ENCODE assay signal across 9 cellular contexts in genomic region chr2:216491757-216492635, GRCh38. TPM values are rescaled to one million over a fixed set of nuclear protein-coding genes. Genes with fewer than 3 reads are reported as not detected.
DNase-seq lines count a peak whose midpoint lies in the region; ATAC-seq and TF ChIP-seq lines count a peak whose summit lies in the region.
"Had no signal": no experiment of that assay in that cellular context is flagged by ENCODE, and none has a peak within 500 bp of the region (broad histone marks: within the 10 kb centered on the region; RNA-seq: fewer than 3 reads in every experiment).

No MANE protein-coding gene starts in this region.

- POLR2A ChIA-PET in HEK293T (lab: Yijun Ruan, JAX), result interaction anchor here (1.2 kb wide), 1 partner anchor 13 kb away, joined by 3 read pairs; no protein-coding TSS in a partner anchor

- H3K27ac ChIP-seq in hepatocyte, result peak overlapping the region; percentile 60

- H4K20me1 ChIP-seq in hepatocyte (ENCODE audit: insufficient read depth, poor library complexity, severe bottlenecking), result no peaks in the 10 kb centered on the region

- no peaks in the 10 kb centered on the region for H3K27me3 ChIP-seq in hepatocyte

- no peaks in the 10 kb centered on the region for H3K36me3 ChIP-seq in hepatocyte (replicated peaks; ENCODE audit: insufficient read depth, low read depth)

- H3K4me2 ChIP-seq in hepatocyte, result no peak overlapping the region

- DNase-seq in GM13977 (ENCODE audit: low spot score) (peak; percentile 36), hepatocyte (ENCODE audit: low spot score) (no peak), DMS53 (lab: John Stamatoyannopoulos, UW) (no peak), HEK293T (ENCODE audit: extremely low spot score) (no peak), NCI-H128 (lab: John Stamatoyannopoulos, UW; ENCODE audit: unreplicated experiment) (no peak)
- DNase-seq in central memory CD4-positive, alpha-beta T cell, result no peak
- DNase-seq: Right ventricle myocardium superior had no signal

- H3K4me3 ChIP-seq in hepatocyte, result no peak overlapping the region

- H3K9me2 ChIP-seq in hepatocyte (replicated peaks; ENCODE audit: insufficient read depth), result no peaks in the 10 kb centered on the region

- H3K9me3 ChIP-seq in hepatocyte (ENCODE audit: low read depth), result no peaks in the 10 kb centered on the region

- TF ChIP-seq CTCF in GM13977 (IDR thresholded peaks at IDR 0.05; ENCODE audit: extremely low read depth, insufficient read depth, missing control alignments) (no peak), hepatocyte (IDR thresholded peaks at IDR 0.05; ENCODE audit: poor library complexity) (no peak)

- 63% methylated on average over 10 of the region's 10 CpGs for WGBS in hepatocyte (ENCODE audit: low lambda C conversion rate, missing lambda C conversion rate)

- H3K79me2 ChIP-seq in hepatocyte, result no peaks in the 10 kb centered on the region

- in situ Hi-C loops in GM13977 (cut with MboI; ENCODE audit: low pct_unique_long_range_greater_than_20kb, low sequenced_read_pairs, unreplicated experiment), result no loop called here

- H3K4me1 ChIP-seq in hepatocyte (ENCODE audit: insufficient read depth), result peaks cover 13% of the 10 kb centered on the region

- ATAC-seq in GM21576 (IDR thresholded peaks at IDR 0.05; ENCODE audit: unreplicated experiment) (peak; percentile 84), HG03571 (IDR thresholded peaks at IDR 0.05; ENCODE audit: unreplicated experiment) (peak; percentile 90)

- CTCF ChIA-PET in HEK293T (lab: Yijun Ruan, JAX), result no interaction called here

- no peak overlapping the region for H2AFZ ChIP-seq in hepatocyte

TF ChIP-seq in HEK293T, 16 proteins besides CTCF, POLR2A, EP300 and RAD21:
- TF ChIP-seq BHLHE40 (IDR thresholded peaks at IDR 0.05; ENCODE audit: borderline replicate concordance), result no peak
- TF ChIP-seq CTBP1 (IDR thresholded peaks at IDR 0.05; ENCODE audit: borderline replicate concordance), result no peak
- TF ChIP-seq HDGF (IDR thresholded peaks at IDR 0.05; ENCODE audit: borderline replicate concordance), result no peak
- TF ChIP-seq NFRKB (IDR thresholded peaks at IDR 0.05), result no peak
- no peak for TF ChIP-seq ZNF384 (IDR thresholded peaks at IDR 0.05)
- no peak for TF ChIP-seq L3MBTL2 (conservative IDR thresholded peaks at IDR 0.05)
- no peak for TF ChIP-seq ELF4 (IDR thresholded peaks at IDR 0.05)
- no peak for TF ChIP-seq SUZ12 (IDR thresholded peaks at IDR 0.05)
- TF ChIP-seq TARDBP (IDR thresholded peaks at IDR 0.05), result no peak

RNA-seq across cellular contexts. Expression of gene RPL37A, which starts 6.6 kb away (rescaled TPM):
- 1,119 and 1,301 TPM in 2 replicates for total RNA-seq in hepatocyte
- 1,011 and 1,060 TPM in 2 replicates for polyA plus RNA-seq in hepatocyte
